ENCODE assay signal across 28 cellular contexts in genomic region chr14:99865408-99865807, GRCh38.
"Had no signal": no experiment of that assay in that cellular context is flagged by ENCODE, and none has a peak within 500 bp of the region (broad histone marks: within the 10 kb centered on the region; RNA-seq: fewer than 3 reads in every experiment).

No MANE protein-coding gene starts in this region.

- H3K4me1 ChIP-seq: adrenal gland, body of pancreas, esophagus squamous epithelium had no signal

- H3K27ac ChIP-seq: adrenal gland, body of pancreas, esophagus squamous epithelium, gastroesophageal sphincter had no signal

- DNase-seq: activated CD4-positive, alpha-beta memory T cell treated with anti-CD3 and anti-CD28 coated beads for 36 hours; activated CD4-positive, alpha-beta T cell treated with anti-CD3 and anti-CD28 coated beads for 36 hours; activated CD4-positive, alpha-beta T cell treated with anti-CD3 and anti-CD28 coated beads, Interleukin-2, amount 10 ng/mL, durations not matched to agents 24 days and 14 days; activated CD4-positive, CD25-positive, alpha-beta regulatory T cell; activated CD4-positive, CD25-positive, alpha-beta regulatory T cell treated with anti-CD3 and anti-CD28 coated beads, Interleukin-2, amount 50 U/mL, for 72 hours; activated CD8-positive, alpha-beta memory T cell treated with anti-CD3 and anti-CD28 coated beads, Interleukin-2, amount 10 ng/mL, durations not matched to agents 7 days and 5 days; activated CD8-positive, alpha-beta memory T cell treated with anti-CD3 and anti-CD28 coated beads, Interleukin-2, amount 50 U/mL, for 4 hours; activated CD8-positive, alpha-beta T cell treated with anti-CD3 and anti-CD28 coated beads, Interleukin-2, amount 10 ng/mL, durations not matched to agents 7 days and 5 days; activated effector memory CD4-positive, alpha-beta T cell treated with anti-CD3 and anti-CD28 coated beads, Interleukin-2, amount 50 U/mL, for 16 hours; activated naive CD4-positive, alpha-beta T cell treated with anti-CD3 and anti-CD28 coated beads for 36 hours; activated naive CD8-positive, alpha-beta T cell treated with anti-CD3 and anti-CD28 coated beads for 36 hours; activated naive CD8-positive, alpha-beta T cell treated with anti-CD3 and anti-CD28 coated beads, Interleukin-2, amount 50 U/mL, for 24 hours; activated T-cell treated with anti-CD3 and anti-CD28 coated beads, Interleukin-2, amount 50 U/mL, for 1 hour; activated T-cell treated with anti-CD3 and anti-CD28 coated beads, Interleukin-2, amount 50 U/mL, for 48 hours; adrenal gland; amygdala; aorta; body of pancreas; caudate nucleus; cortex of kidney; dermis blood vessel endothelial cell; effector CD4-positive, alpha-beta T cell; effector memory CD8-positive, alpha-beta T cell; erythroblast; esophagus squamous epithelium; foreskin melanocyte; T-helper 2 cell had no signal

- H3K9me3 ChIP-seq: adrenal gland, body of pancreas, esophagus squamous epithelium, gastroesophageal sphincter had no signal

- ATAC-seq: activated CD4-positive, alpha-beta T cell treated with anti-CD3 and anti-CD28 coated beads for 36 hours; activated CD8-positive, alpha-beta memory T cell treated with anti-CD3 and anti-CD28 coated beads, Interleukin-2, amount 10 ng/mL, durations not matched to agents 7 days and 5 days; activated CD8-positive, alpha-beta T cell treated with anti-CD3 and anti-CD28 coated beads, Interleukin-2, amount 10 ng/mL, durations not matched to agents 7 days and 5 days; activated naive CD8-positive, alpha-beta T cell treated with anti-CD3 and anti-CD28 coated beads, Interleukin-2, amount 50 U/mL, for 24 hours; body of pancreas; effector memory CD8-positive, alpha-beta T cell; gastroesophageal sphincter had no signal

- H3K27me3 ChIP-seq: adrenal gland, body of pancreas, esophagus squamous epithelium, gastroesophageal sphincter had no signal

- H3K4me3 ChIP-seq: adrenal gland, body of pancreas, esophagus squamous epithelium, gastroesophageal sphincter had no signal

- H3K36me3 ChIP-seq: adrenal gland had no signal
